Comparison of ENCODE assay signal across 1 cellular context in the genomic region with DNA sequence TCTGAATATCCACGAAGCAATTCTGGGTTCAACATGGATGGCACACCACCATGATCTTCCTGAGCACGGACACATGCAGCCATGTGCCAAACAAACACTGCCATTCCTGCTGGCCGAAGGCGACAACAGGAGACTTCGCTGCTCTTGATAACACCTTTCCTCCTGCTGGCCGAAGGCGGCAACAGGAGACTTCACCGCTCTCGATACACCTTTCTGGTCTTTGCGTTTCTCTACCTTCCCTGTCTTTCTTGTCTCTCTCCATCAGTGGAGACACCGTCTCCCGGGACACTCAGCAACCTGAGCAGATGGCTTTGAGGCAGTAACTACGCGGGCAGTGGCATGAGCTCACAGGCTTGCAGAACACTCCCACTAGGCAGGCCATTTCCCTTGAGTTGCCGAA.
TF ChIP-seq lines count a peak whose summit lies in the region.

No MANE protein-coding gene starts in this region.

TF ChIP-seq in K562, 482 proteins besides CTCF, POLR2A, EP300 and RAD21:
- no peak for TF ChIP-seq RBM17 (IDR thresholded peaks at IDR 0.05; ENCODE audit: borderline replicate concordance, low read depth, low read length)
- 0 out of 2 replicates have a peak, but pooled peaks have one; percentile 45 for TF ChIP-seq EZH2 (IDR thresholded peaks at IDR 0.05; ENCODE audit: borderline replicate concordance, low read depth, low read length)
- TF ChIP-seq, protein P1, sequence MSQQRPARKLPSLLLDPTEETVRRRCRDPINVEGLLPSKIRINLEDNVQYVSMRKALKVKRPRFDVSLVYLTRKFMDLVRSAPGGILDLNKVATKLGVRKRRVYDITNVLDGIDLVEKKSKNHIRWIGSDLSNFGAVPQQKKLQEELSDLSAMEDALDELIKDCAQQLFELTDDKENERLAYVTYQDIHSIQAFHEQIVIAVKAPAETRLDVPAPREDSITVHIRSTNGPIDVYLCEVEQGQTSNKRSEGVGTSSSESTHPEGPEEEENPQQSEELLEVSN (IDR thresholded peaks at IDR 0.05; ENCODE audit: borderline replicate concordance in 1 of 2, extremely low read depth in 1 of 2, insufficient read depth in 1 of 2, insufficient read length in 1 of 2, low read depth in 1 of 2, low read length in 1 of 2, poor library complexity in 1 of 2, severe bottlenecking in 1 of 2) = peak in 1 of 2 experiments; percentile 75
- TF ChIP-seq, protein P2, sequence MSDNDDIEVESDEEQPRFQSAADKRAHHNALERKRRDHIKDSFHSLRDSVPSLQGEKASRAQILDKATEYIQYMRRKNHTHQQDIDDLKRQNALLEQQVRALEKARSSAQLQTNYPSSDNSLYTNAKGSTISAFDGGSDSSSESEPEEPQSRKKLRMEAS (CRISPR knock-in tag; IDR thresholded peaks at IDR 0.05) = peak; percentile 72
- TF ChIP-seq, protein P3, sequence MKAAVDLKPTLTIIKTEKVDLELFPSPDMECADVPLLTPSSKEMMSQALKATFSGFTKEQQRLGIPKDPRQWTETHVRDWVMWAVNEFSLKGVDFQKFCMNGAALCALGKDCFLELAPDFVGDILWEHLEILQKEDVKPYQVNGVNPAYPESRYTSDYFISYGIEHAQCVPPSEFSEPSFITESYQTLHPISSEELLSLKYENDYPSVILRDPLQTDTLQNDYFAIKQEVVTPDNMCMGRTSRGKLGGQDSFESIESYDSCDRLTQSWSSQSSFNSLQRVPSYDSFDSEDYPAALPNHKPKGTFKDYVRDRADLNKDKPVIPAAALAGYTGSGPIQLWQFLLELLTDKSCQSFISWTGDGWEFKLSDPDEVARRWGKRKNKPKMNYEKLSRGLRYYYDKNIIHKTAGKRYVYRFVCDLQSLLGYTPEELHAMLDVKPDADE (conservative IDR thresholded peaks at IDR 0.05; ENCODE audit: control insufficient read depth, low read depth, low read length) = no peak
